In genomic region chr15:64686130-64686735, GRCh38 we compare ENCODE assay signal across 8 cellular contexts.
DNase-seq lines count a peak whose midpoint lies in the region; ATAC-seq and TF ChIP-seq lines count a peak whose summit lies in the region.

No MANE protein-coding gene starts in this region.

- H3K36me3 ChIP-seq in BE2C (peaks cover 84% of the 10 kb centered on the region), brain microvascular endothelial cell (replicated peaks) (peaks cover 79% of the 10 kb centered on the region), liver (ENCODE audit: control insufficient read depth in 4 of 4, insufficient read depth in 3 of 4, low read depth in 1 of 4, low read length in 3 of 4) (peaks cover 3 to 58% (median 47%) of the 10 kb centered on the region in 4 donors)

- H3K27me3 ChIP-seq in BE2C (no peaks in the 10 kb centered on the region), brain microvascular endothelial cell (replicated peaks) (no peaks in the 10 kb centered on the region), liver (ENCODE audit: control insufficient read depth in 4 of 4, insufficient read depth in 4 of 4, low read length in 3 of 4) (no peaks in the 10 kb centered on the region)

- TF ChIP-seq RAD21 in liver (IDR thresholded peaks at IDR 0.05) = peak; percentile 87 to 91

- in situ Hi-C loops in brain microvascular endothelial cell (cut with HindIII; ENCODE audit: low pct_ligation_motif_present, low sequenced_read_pairs) = no loop called here

- WGBS in liver = 65% methylated on average over 10 of the region's 10 CpGs

- no peaks in the 10 kb centered on the region for H3K9me3 ChIP-seq in BE2C
- no peaks in the 10 kb centered on the region for H3K9me3 ChIP-seq in liver (ENCODE audit: control insufficient read depth in 4 of 4, low read length in 3 of 4)

- TF ChIP-seq CTCF in BE2C (IDR thresholded peaks at IDR 0.05; ENCODE audit: low read depth, low read length) = peak; percentile 91
- TF ChIP-seq CTCF in GM12872 (IDR thresholded peaks at IDR 0.05; ENCODE audit: insufficient read depth, low read depth, low read length) = peak; percentile 77
- TF ChIP-seq CTCF in brain microvascular endothelial cell (IDR thresholded peaks at IDR 0.05; ENCODE audit: low read depth, low read length, missing control alignments) = peak; percentile 72
- TF ChIP-seq CTCF in liver (IDR thresholded peaks at IDR 0.05; ENCODE audit: low read depth, low read length, missing input control) = peak; percentile 72

- DNase-seq in BE2C (peak; percentile 46), NCI-H2196 (lab: John Stamatoyannopoulos, UW; ENCODE audit: unreplicated experiment) (peak; percentile 36), brain microvascular endothelial cell (peak; percentile 30), NK-92 (lab: John Stamatoyannopoulos, UW; ENCODE audit: unreplicated experiment) (no peak)

- H3K27ac ChIP-seq in brain microvascular endothelial cell (no peak overlapping the region), liver (ENCODE audit: low read depth in 1 of 2, low read length in 2 of 2) (no peak overlapping the region)

- no peak overlapping the region for H3K9ac ChIP-seq in liver (ENCODE audit: low read depth in 1 of 2, low read length in 2 of 2)

- H3K4me3 ChIP-seq in BE2C (ENCODE audit: low read depth, low read length) = no peak overlapping the region
- H3K4me3 ChIP-seq in brain microvascular endothelial cell (ENCODE audit: low read depth, low read length) = no peak overlapping the region
- no peak overlapping the region for H3K4me3 ChIP-seq in liver (ENCODE audit: low read depth in 1 of 3, low read length in 3 of 3)

- peaks cover 15% of the 10 kb centered on the region for H3K4me1 ChIP-seq in BE2C
- peaks cover 0 to 11% (median 10%) of the 10 kb centered on the region in 4 donors for H3K4me1 ChIP-seq in liver (ENCODE audit: control insufficient read depth in 4 of 4, insufficient read depth in 4 of 4, low read length in 3 of 4)

- ATAC-seq in GM18502 (IDR thresholded peaks at IDR 0.05; ENCODE audit: poor library complexity, unreplicated experiment) = no peak
- ATAC-seq in GM19328 (IDR thresholded peaks at IDR 0.05; ENCODE audit: unreplicated experiment) = no peak

TF ChIP-seq in liver, 16 proteins besides CTCF, POLR2A, EP300 and RAD21:
- TF ChIP-seq, protein P1, sequence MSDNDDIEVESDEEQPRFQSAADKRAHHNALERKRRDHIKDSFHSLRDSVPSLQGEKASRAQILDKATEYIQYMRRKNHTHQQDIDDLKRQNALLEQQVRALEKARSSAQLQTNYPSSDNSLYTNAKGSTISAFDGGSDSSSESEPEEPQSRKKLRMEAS (IDR thresholded peaks at IDR 0.05) = no peak
- TF ChIP-seq HNF4A (conservative IDR thresholded peaks at IDR 0.05) (no peak), FOXA1 (IDR thresholded peaks at IDR 0.05) (no peak), NR2F2 (IDR thresholded peaks at IDR 0.05) (no peak), ATF3 (IDR thresholded peaks at IDR 0.05) (no peak), FOXA2 (IDR thresholded peaks at IDR 0.05) (no peak), SP1 (IDR thresholded peaks at IDR 0.05) (no peak), ZBTB33 (IDR thresholded peaks at IDR 0.05) (no peak), GABPA (IDR thresholded peaks at IDR 0.05 in 1 of 2, conservative IDR thresholded peaks at IDR 0.05 in 1 of 2) (no peak), EGR1 (IDR thresholded peaks at IDR 0.05; ENCODE audit: low read depth in 2 of 2) (no peak), JUND (IDR thresholded peaks at IDR 0.05) (no peak), TAF1 (conservative IDR thresholded peaks at IDR 0.05) (no peak), HNF4G (IDR thresholded peaks at IDR 0.05) (no peak), RXRA (IDR thresholded peaks at IDR 0.05) (no peak), YY1 (IDR thresholded peaks at IDR 0.05) (no peak)
- TF ChIP-seq, protein P2, sequence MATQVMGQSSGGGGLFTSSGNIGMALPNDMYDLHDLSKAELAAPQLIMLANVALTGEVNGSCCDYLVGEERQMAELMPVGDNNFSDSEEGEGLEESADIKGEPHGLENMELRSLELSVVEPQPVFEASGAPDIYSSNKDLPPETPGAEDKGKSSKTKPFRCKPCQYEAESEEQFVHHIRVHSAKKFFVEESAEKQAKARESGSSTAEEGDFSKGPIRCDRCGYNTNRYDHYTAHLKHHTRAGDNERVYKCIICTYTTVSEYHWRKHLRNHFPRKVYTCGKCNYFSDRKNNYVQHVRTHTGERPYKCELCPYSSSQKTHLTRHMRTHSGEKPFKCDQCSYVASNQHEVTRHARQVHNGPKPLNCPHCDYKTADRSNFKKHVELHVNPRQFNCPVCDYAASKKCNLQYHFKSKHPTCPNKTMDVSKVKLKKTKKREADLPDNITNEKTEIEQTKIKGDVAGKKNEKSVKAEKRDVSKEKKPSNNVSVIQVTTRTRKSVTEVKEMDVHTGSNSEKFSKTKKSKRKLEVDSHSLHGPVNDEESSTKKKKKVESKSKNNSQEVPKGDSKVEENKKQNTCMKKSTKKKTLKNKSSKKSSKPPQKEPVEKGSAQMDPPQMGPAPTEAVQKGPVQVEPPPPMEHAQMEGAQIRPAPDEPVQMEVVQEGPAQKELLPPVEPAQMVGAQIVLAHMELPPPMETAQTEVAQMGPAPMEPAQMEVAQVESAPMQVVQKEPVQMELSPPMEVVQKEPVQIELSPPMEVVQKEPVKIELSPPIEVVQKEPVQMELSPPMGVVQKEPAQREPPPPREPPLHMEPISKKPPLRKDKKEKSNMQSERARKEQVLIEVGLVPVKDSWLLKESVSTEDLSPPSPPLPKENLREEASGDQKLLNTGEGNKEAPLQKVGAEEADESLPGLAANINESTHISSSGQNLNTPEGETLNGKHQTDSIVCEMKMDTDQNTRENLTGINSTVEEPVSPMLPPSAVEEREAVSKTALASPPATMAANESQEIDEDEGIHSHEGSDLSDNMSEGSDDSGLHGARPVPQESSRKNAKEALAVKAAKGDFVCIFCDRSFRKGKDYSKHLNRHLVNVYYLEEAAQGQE (IDR thresholded peaks at IDR 0.05) = no peak
TF ChIP-seq in liver: peak in this region for 0.
